ENCODE assay signal across 8 cellular contexts in the genomic region with DNA sequence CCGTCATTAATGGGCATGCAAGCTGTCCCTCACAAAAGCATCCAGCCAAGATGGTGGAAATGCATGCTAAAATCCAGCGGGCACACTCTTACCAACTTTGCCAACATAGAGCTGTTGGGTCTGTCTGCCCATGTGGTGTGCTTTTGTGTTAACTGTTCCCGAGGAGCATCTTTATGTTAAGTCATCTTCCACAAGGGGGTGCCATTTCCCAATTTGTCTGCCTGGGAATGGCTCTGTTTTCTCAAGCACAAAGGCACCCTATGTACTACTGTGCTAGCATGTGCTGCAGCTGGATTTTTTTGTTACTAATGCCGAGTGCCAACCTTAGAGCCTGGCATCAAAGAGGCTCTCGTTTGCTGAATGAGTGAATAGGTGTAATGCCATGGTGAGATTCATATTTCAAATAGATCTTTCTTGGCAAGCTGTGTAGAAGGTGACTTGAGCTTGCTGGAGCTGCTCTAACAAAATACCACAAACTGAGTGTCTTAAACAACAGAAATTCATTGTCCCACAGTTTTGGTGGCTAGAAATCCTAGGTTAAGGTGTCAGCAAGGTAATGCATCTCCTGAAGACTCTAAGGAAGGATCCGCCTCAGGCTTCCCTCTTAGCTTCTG.
A peak's percentile ranks its signal among the peaks of the same experiment; 100 is the strongest.
DNase-seq lines count a peak whose midpoint lies in the region; ATAC-seq lines count a peak whose summit lies in the region.

No MANE protein-coding gene starts in this region.

- peak; percentile 98 for ATAC-seq in GM21529 (IDR thresholded peaks at IDR 0.05; ENCODE audit: unreplicated experiment)

- peak; percentile 69 for DNase-seq in SIG-M5 treated with dmso at 0.1 percent for 504 hours (lab: John Stamatoyannopoulos, UW; ENCODE audit: unreplicated experiment)
- DNase-seq in SIG-M5 (lab: John Stamatoyannopoulos, UW) = no peak
- peak; percentile 16 for DNase-seq in HPDE6-E6E7 (ENCODE audit: extremely low spot score)
- DNase-seq in NCI-H82 (lab: John Stamatoyannopoulos, UW) = peak; percentile 94
- DNase-seq in anterior cingulate cortex (lab: John Stamatoyannopoulos, UW) = peak in 53 of 58 donors; percentile 1 to 82 (median 51)
- peak; percentile 89 for DNase-seq in iPS DF 4.7 (ENCODE audit: extremely low read depth, low spot score)
- DNase-seq in stimulated activated CD4-positive, alpha-beta T cell treated with anti-CD3 and anti-CD28 coated beads, Interleukin-2, amount 100 ng/mL, for 24 hours = peak; percentile 19 to 26
